29 cellular contexts compared by ENCODE assay signal in the genomic region with DNA sequence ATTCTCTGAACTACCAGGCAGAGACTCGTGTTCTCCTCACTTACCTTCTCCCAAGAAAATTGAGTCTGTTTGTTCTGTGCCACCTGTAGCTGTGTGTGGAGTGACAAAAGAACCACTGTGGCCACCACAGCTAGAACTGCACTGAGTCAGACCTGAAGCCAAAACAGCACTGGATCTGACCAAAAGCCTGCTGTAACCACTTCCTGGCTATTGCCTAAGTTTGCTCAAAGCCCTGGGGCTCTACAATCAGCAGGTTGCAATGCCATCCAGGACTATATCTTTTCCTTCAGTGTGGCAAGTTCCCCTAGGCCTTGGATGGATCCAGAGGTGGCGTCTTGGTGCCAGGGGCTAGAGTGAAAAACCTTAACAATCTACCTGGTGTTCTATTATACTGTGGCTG.
DNase-seq lines count a peak whose midpoint lies in the region; ATAC-seq and TF ChIP-seq lines count a peak whose summit lies in the region.
"Had no signal": no experiment of that assay in that cellular context is flagged by ENCODE, and none has a peak within 500 bp of the region (broad histone marks: within the 10 kb centered on the region; RNA-seq: fewer than 3 reads in every experiment).

No MANE protein-coding gene starts in this region.

- H3K36me3 Mint-ChIP-seq in MCF 10A (ENCODE audit: insufficient read depth, unreplicated experiment) (no peaks in the 10 kb centered on the region), progenitor cell of endocrine pancreas (ENCODE audit: insufficient read depth) (no peaks in the 10 kb centered on the region)
- H3K36me3 Mint-ChIP-seq: CD8-positive, alpha-beta T cell had no signal

- H3K4me1 Mint-ChIP-seq in MCF 10A (ENCODE audit: insufficient read depth, unreplicated experiment) (peaks cover 8% of the 10 kb centered on the region), progenitor cell of endocrine pancreas (ENCODE audit: low read depth) (peaks cover 5% of the 10 kb centered on the region)
- H3K4me1 Mint-ChIP-seq: B cell, IgD-negative memory B cell had no signal

- no peaks in the 10 kb centered on the region for H3K4me1 ChIP-seq in breast epithelium
- H3K4me1 ChIP-seq in RWPE2 (ENCODE audit: insufficient read depth, poor library complexity, severe bottlenecking), result no peaks in the 10 kb centered on the region
- H3K4me1 ChIP-seq: Caco-2 had no signal

- CTCF ChIA-PET in MCF 10A (lab: Yijun Ruan, JAX), result interaction anchor here (0.6 kb wide), 1 partner anchor 573 kb away, joined by 4 read pairs; no protein-coding TSS in a partner anchor

- POLR2A ChIA-PET in MCF 10A (lab: Yijun Ruan, JAX), result no interaction called here

- H3K27me3 Mint-ChIP-seq in MCF 10A (ENCODE audit: insufficient read depth, unreplicated experiment) (peaks cover 32% of the 10 kb centered on the region), progenitor cell of endocrine pancreas (no peaks in the 10 kb centered on the region)
- H3K27me3 Mint-ChIP-seq: B cell, IgD-negative memory B cell had no signal

- H3K4me3 Mint-ChIP-seq in MCF 10A (ENCODE audit: unreplicated experiment) (no peak overlapping the region), progenitor cell of endocrine pancreas (ENCODE audit: low read depth) (no peak overlapping the region)
- H3K4me3 Mint-ChIP-seq: B cell; CD8-positive, alpha-beta T cell; IgD-negative memory B cell had no signal

- no peaks in the 10 kb centered on the region for H3K9me3 Mint-ChIP-seq in MCF 10A (ENCODE audit: unreplicated experiment)
- peaks cover 3% of the 10 kb centered on the region for H3K9me3 Mint-ChIP-seq in progenitor cell of endocrine pancreas (ENCODE audit: low read depth)
- H3K9me3 Mint-ChIP-seq: CD8-positive, alpha-beta T cell had no signal

- intact Hi-C loops in MCF 10A (cut with micrococcal nuclease) (no loop called here), breast epithelium (cut with DNase I; ENCODE audit: low total_unique reads) (no loop called here), left ventricle myocardium superior (cut with micrococcal nuclease) (no loop called here)

- DNase-seq in MCF 10A (ENCODE audit: unreplicated experiment) (peak; percentile 61), breast epithelium (ENCODE audit: low spot score in 2 of 2) (no peak), RWPE2 (ENCODE audit: low spot score) (no peak), epithelial cell of esophagus (ENCODE audit: low read depth) (peak; percentile 20), left ventricle myocardium superior (no peak), progenitor cell of endocrine pancreas (ENCODE audit: low spot score, unreplicated experiment) (no peak), germinal center (ENCODE audit: low spot score) (no peak)
- DNase-seq: Caco-2; CD8-positive, alpha-beta T cell; GDM1; GOT3; HCEC 1CT; NCI-H1105; NCI-H1436 treated with DMSO at 0.1 percent for 48 hours; NCI-H187 treated with DMSO at 0.1 percent for 48 hours; NCI-H2171 treated with DMSO at 0.1 percent for 48 hours; NCI-H345; NCI-H510A treated with DMSO at 0.1 percent for 48 hours; NK-92 treated with Interleukin-12 subunit alpha and Interleukin-12 subunit beta, amount 100 ng/mL, for 24 hours; PC-9; RPMI8226; SHP77 treated with DMSO at 0.1 percent for 48 hours had no signal

- no peak for TF ChIP-seq POLR2A in breast epithelium (IDR thresholded peaks at IDR 0.05)

- H3K27me3 ChIP-seq in breast epithelium (no peaks in the 10 kb centered on the region), RWPE2 (ENCODE audit: insufficient read depth, poor library complexity, severe bottlenecking) (no peaks in the 10 kb centered on the region)

- no TSS peak for BruUV-seq in MCF 10A (replicated peaks; lab: Mats Ljungman, UMichigan)

- H3K9me3 ChIP-seq in breast epithelium (no peaks in the 10 kb centered on the region), RWPE2 (ENCODE audit: severe bottlenecking) (no peaks in the 10 kb centered on the region)
- H3K9me3 ChIP-seq: Caco-2 had no signal

- TF ChIP-seq CTCF in MCF 10A (IDR thresholded peaks at IDR 0.05; ENCODE audit: unreplicated experiment) (no peak), breast epithelium (IDR thresholded peaks at IDR 0.05) (no peak), RWPE2 (IDR thresholded peaks at IDR 0.05; ENCODE audit: poor library complexity, severe bottlenecking) (no peak), epithelial cell of esophagus (IDR thresholded peaks at IDR 0.05; ENCODE audit: insufficient read depth, low read depth, low read length, missing control alignments) (no peak), progenitor cell of endocrine pancreas (IDR thresholded peaks at IDR 0.05; ENCODE audit: unreplicated experiment) (no peak)

- H3K27ac ChIP-seq in breast epithelium, result no peak overlapping the region
- H3K27ac ChIP-seq in RWPE2 (ENCODE audit: poor library complexity, severe bottlenecking), result no peak overlapping the region
- H3K27ac ChIP-seq: 22Rv1, C4-2B, KMS-11, PC-9, SK-N-MC had no signal

- peak overlapping the region; percentile 73 for H3K27ac Mint-ChIP-seq in MCF 10A (ENCODE audit: low read depth, unreplicated experiment)
- no peak overlapping the region for H3K27ac Mint-ChIP-seq in progenitor cell of endocrine pancreas
- H3K27ac Mint-ChIP-seq: B cell; CD8-positive, alpha-beta T cell; IgD-negative memory B cell had no signal

- ATAC-seq in RWPE2 (ENCODE audit: low read depth) (peak; percentile 50; the same call in 2 of the 3 replicates), left ventricle myocardium superior (no peak)
- ATAC-seq: CD8-positive, alpha-beta T cell; GM12878 had no signal

- H3K36me3 ChIP-seq in breast epithelium (no peaks in the 10 kb centered on the region), RWPE2 (ENCODE audit: low read depth) (no peaks in the 10 kb centered on the region)

- H3K4me3 ChIP-seq in breast epithelium, result no peak overlapping the region
- no peak overlapping the region for H3K4me3 ChIP-seq in RWPE2 (ENCODE audit: severe bottlenecking)
- no peak overlapping the region for H3K4me3 ChIP-seq in epithelial cell of esophagus (ENCODE audit: low read length)
- H3K4me3 ChIP-seq: GM12878, PC-9, SK-N-MC had no signal

Comparison
In these comparisons a context has a peak if more than half of its experiments do, and no peak if none do; other contexts are left out.
1. DNase-seq: peak in MCF 10A (single experiment) and epithelial cell of esophagus (single experiment); none in breast epithelium (0 of 2), RWPE2 (single experiment), left ventricle myocardium superior (single experiment), progenitor cell of endocrine pancreas (single experiment) and germinal center (single experiment).